Comparison of ENCODE assay signal across 1 cellular context in the genomic region with DNA sequence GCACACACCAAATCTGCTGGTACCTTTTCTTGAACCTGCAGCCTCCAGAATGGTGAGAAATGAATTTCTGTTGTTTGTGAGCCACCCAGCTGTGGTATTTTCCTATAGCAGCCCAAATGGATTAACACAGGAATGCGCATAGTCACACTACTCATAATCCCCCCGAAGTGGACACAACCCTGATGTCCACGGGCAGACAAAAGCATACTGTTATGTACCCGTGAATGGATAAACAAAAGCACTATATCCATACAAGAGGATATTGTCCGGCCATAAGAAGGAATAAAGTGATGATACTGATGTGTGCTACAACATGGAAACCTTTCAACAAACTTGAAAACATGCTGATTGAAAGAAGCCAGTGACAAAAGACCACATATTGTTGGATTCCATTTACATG.
TF ChIP-seq lines count a peak whose summit lies in the region.

No MANE protein-coding gene starts in this region.

TF ChIP-seq in HepG2, 621 proteins besides CTCF, POLR2A, EP300 and RAD21:
- TF ChIP-seq SOX13 (IDR thresholded peaks at IDR 0.05) (no peak), SOX13 (CRISPR knock-in tag; conservative IDR thresholded peaks at IDR 0.05 in 1 of 2, IDR thresholded peaks at IDR 0.05 in 1 of 2) (peak in 1 of 2 experiments; percentile 28; a peak in 1 of 4 replicates), ELF3 (CRISPR knock-in tag; IDR thresholded peaks at IDR 0.05) (no peak)
TF ChIP-seq in HepG2: peak in this region for 1.
